28 cellular contexts compared by ENCODE assay signal in genomic region chr22:38072322-38073149, GRCh38. TPM values are rescaled to one million over a fixed set of nuclear protein-coding genes. Genes with fewer than 3 reads are reported as not detected.
"Had no signal": no experiment of that assay in that cellular context is flagged by ENCODE, and none has a peak within 500 bp of the region (broad histone marks: within the 10 kb centered on the region; RNA-seq: fewer than 3 reads in every experiment).

No MANE protein-coding gene starts in this region.

- H3K4me2 ChIP-seq: smooth muscle cell had no signal

- ATAC-seq: activated CD8-positive, alpha-beta memory T cell treated with anti-CD3 and anti-CD28 coated beads, Interleukin-2, amount 10 ng/mL, durations not matched to agents 7 days and 5 days; activated T-helper 17 cell treated with anti-CD3 and anti-CD28 coated beads, Interleukin-2, amount 50 U/mL, for 72 hours; left colon; right cardiac atrium; stimulated activated memory B cell treated with anti-CD40 and anti-IgM and Interleukin-4, amounts not matched to agents 10 μg/mL and 1 μg/mL and 100 μg/mL, for 72 hours had no signal

- H3K4me3 ChIP-seq: esophagus squamous epithelium, lung, prostate gland, SK-N-MC, smooth muscle cell had no signal

- H3K27me3 ChIP-seq: esophagus squamous epithelium had no signal

- DNase-seq: activated B cell treated with CpG ODN at 0.5 μM for 24 hours; activated CD4-positive, alpha-beta memory T cell treated with anti-CD3 and anti-CD28 coated beads, Interleukin-2, amount 10 ng/mL, durations not matched to agents 7 days and 5 days; activated CD4-positive, alpha-beta T cell treated with anti-CD3 and anti-CD28 coated beads for 48 hours; activated CD8-positive, alpha-beta memory T cell treated with anti-CD3 and anti-CD28 coated beads, Interleukin-2, amount 10 ng/mL, durations not matched to agents 7 days and 5 days; activated naive CD4-positive, alpha-beta T cell; activated naive CD8-positive, alpha-beta T cell treated with anti-CD3 and anti-CD28 coated beads, Interleukin-2, amount 10 ng/mL, durations not matched to agents 7 days and 5 days; activated T-cell treated with anti-CD3 and anti-CD28 coated beads, Interleukin-2, amount 50 U/mL, for 1 hour; amygdala; cerebellar nuclear complex; effector memory CD4-positive, alpha-beta T cell; esophagus squamous epithelium; left colon; midbrain; right cardiac atrium; stimulated activated CD4-positive, alpha-beta T cell treated with anti-CD3 and anti-CD28 coated beads, Interleukin-4, amount 100 ng/mL, for 24 hours; T-helper 1 cell; T-helper 9 cell had no signal

- H3K9me3 ChIP-seq: esophagus squamous epithelium, prostate gland had no signal

- H3K27ac ChIP-seq: esophagus squamous epithelium, SK-N-MC had no signal

RNA-seq across cellular contexts. Expression of gene SLC16A8, which starts 11.4 kb away (rescaled TPM):
- total RNA-seq: activated B cell treated with CpG ODN at 0.5 μM for 24 hours; activated CD4-positive, alpha-beta memory T cell treated with anti-CD3 and anti-CD28 coated beads, Interleukin-2, amount 10 ng/mL, durations not matched to agents 7 days and 5 days; activated CD8-positive, alpha-beta memory T cell treated with anti-CD3 and anti-CD28 coated beads, Interleukin-2, amount 10 ng/mL, durations not matched to agents 7 days and 5 days; activated naive CD8-positive, alpha-beta T cell treated with anti-CD3 and anti-CD28 coated beads, Interleukin-2, amount 10 ng/mL, durations not matched to agents 7 days and 5 days; activated T-helper 17 cell treated with anti-CD3 and anti-CD28 coated beads, Interleukin-2, amount 50 U/mL, for 72 hours; endothelial cell of umbilical vein; esophagus squamous epithelium; fibroblast of villous mesenchyme; left colon; osteocyte; smooth muscle cell had no signal
- polyA plus RNA-seq: neural cell had no signal

RNA-seq across cellular contexts. Expression of gene BAIAP2L2, which starts 37.9 kb away (rescaled TPM):
- total RNA-seq: urinary bladder had no signal
